ENCODE assay signal across 19 cellular contexts in the genomic region with DNA sequence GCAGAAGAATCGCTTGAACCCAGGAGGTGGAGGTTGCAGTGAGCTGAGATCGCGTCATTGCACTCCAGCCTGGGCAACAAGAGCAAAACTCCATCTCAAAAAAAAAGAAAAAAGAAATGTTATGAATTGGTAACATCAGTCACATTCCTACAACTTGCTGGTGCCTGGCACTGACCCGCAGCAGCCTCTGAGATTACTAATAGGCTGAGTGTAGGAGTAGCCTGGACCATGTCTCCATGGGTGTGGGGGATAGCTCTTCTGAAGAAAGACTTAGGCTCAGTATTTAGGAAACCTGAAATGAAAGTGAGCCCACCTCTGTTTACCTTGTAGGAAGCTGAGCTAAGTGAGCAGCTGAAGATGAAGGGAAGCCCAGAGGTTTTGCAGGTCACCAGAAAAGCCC.
DNase-seq lines count a peak whose midpoint lies in the region; ATAC-seq and TF ChIP-seq lines count a peak whose summit lies in the region.
"Had no signal": no experiment of that assay in that cellular context is flagged by ENCODE, and none has a peak within 500 bp of the region (broad histone marks: within the 10 kb centered on the region; RNA-seq: fewer than 3 reads in every experiment).

No MANE protein-coding gene starts in this region.

- H3K4me2 ChIP-seq in hepatocyte, result no peak overlapping the region

- DNase-seq in SK-N-MC (ENCODE audit: low read depth, low spot score), result no peak
- DNase-seq in hepatocyte (ENCODE audit: low spot score), result no peak
- DNase-seq in GDM1 (lab: John Stamatoyannopoulos, UW), result no peak
- no peak for DNase-seq in Kasumi-1 (lab: John Stamatoyannopoulos, UW)
- no peak for DNase-seq in substantia nigra (lab: John Stamatoyannopoulos, UW)
- DNase-seq: DMS 273 treated with DMSO at 0.1 percent for 48 hours; DND-41; HCEC 1CT; IMR-90; NCI-H1092 treated with DMSO at 0.1 percent for 48 hours; NCI-H1694; NCI-H510A; NCI-H748 treated with DMSO at 0.1 percent for 48 hours; NK-92 treated with Interleukin-12 subunit alpha and Interleukin-12 subunit beta, amount 100 ng/mL, for 24 hours; Peyer's patch; Right ventricle myocardium superior had no signal

- no peaks in the 10 kb centered on the region for H3K79me2 ChIP-seq in hepatocyte

- H3K27ac ChIP-seq in SK-N-MC (peak overlapping the region; percentile 82; the same call in 1 of the 2 replicates), hepatocyte (peak overlapping the region; percentile 31), substantia nigra (ENCODE audit: low read depth, low read length, poor library complexity, severe bottlenecking) (no peak overlapping the region)
- H3K27ac ChIP-seq: Peyer's patch had no signal

- H3K4me3 ChIP-seq in SK-N-MC (no peak overlapping the region), hepatocyte (no peak overlapping the region)
- H3K4me3 ChIP-seq: Peyer's patch had no signal

- peaks cover 6% of the 10 kb centered on the region for H3K4me1 ChIP-seq in hepatocyte (ENCODE audit: insufficient read depth)
- H3K4me1 ChIP-seq: Peyer's patch had no signal

- no peak overlapping the region for H3K9ac ChIP-seq in SK-N-MC (ENCODE audit: insufficient read length)

- no peaks in the 10 kb centered on the region for H3K9me2 ChIP-seq in hepatocyte (replicated peaks; ENCODE audit: insufficient read depth)

- H3K36me3 ChIP-seq in SK-N-MC (ENCODE audit: insufficient read depth, low read length), result no peaks in the 10 kb centered on the region
- no peaks in the 10 kb centered on the region for H3K36me3 ChIP-seq in hepatocyte (replicated peaks; ENCODE audit: insufficient read depth, low read depth)
- H3K36me3 ChIP-seq: Peyer's patch had no signal

- H4K20me1 ChIP-seq in hepatocyte (ENCODE audit: insufficient read depth, poor library complexity, severe bottlenecking), result no peaks in the 10 kb centered on the region

- ATAC-seq in GM18519 (IDR thresholded peaks at IDR 0.05; ENCODE audit: low FRiP score, unreplicated experiment), result no peak

- TF ChIP-seq CTCF in hepatocyte (IDR thresholded peaks at IDR 0.05; ENCODE audit: poor library complexity) (no peak), nephron (IDR thresholded peaks at IDR 0.05; ENCODE audit: unreplicated experiment in 3 of 3) (no peak)

- no peaks in the 10 kb centered on the region for H3K9me3 ChIP-seq in SK-N-MC (ENCODE audit: low read depth, low read length)
- H3K9me3 ChIP-seq in hepatocyte (ENCODE audit: low read depth), result no peaks in the 10 kb centered on the region
- H3K9me3 ChIP-seq: Peyer's patch had no signal

- no peaks in the 10 kb centered on the region for H3K27me3 Mint-ChIP-seq in nephron (ENCODE audit: low read depth)

- H3K27me3 ChIP-seq in hepatocyte, result no peaks in the 10 kb centered on the region
- H3K27me3 ChIP-seq: Peyer's patch had no signal

- 87% methylated on average over 4 of the region's 4 CpGs for WGBS in hepatocyte (ENCODE audit: low lambda C conversion rate, missing lambda C conversion rate)

- no peaks in the 10 kb centered on the region for H3K36me3 Mint-ChIP-seq in nephron (ENCODE audit: low read depth)
- H3K36me3 Mint-ChIP-seq: CD14-positive monocyte had no signal

- H3K4me1 Mint-ChIP-seq in nephron, result peaks cover 39% of the 10 kb centered on the region

- peaks cover 1% of the 10 kb centered on the region for H3K9me3 Mint-ChIP-seq in nephron
- H3K9me3 Mint-ChIP-seq: CD14-positive monocyte had no signal

- peak overlapping the region; percentile 14 to 67 (median 44) for H3K27ac Mint-ChIP-seq in nephron

- H3K4me3 Mint-ChIP-seq in nephron, result no peak overlapping the region
- H3K4me3 Mint-ChIP-seq: CD14-positive monocyte had no signal

- no peak overlapping the region for H2AFZ ChIP-seq in hepatocyte
